ENCODE assay signal across 9 cellular contexts in genomic region chr6:128519132-128519930, GRCh38. TPM values are rescaled to one million over a fixed set of nuclear protein-coding genes. Genes with fewer than 3 reads are reported as not detected.
DNase-seq lines count a peak whose midpoint lies in the region; ATAC-seq and TF ChIP-seq lines count a peak whose summit lies in the region.
"Had no signal": no experiment of that assay in that cellular context is flagged by ENCODE, and none has a peak within 500 bp of the region (broad histone marks: within the 10 kb centered on the region; RNA-seq: fewer than 3 reads in every experiment).

No MANE protein-coding gene starts in this region.

- peaks cover 20 to 25% (median 21%) of the 10 kb centered on the region in 3 donors for H3K4me1 Mint-ChIP-seq in CD8-positive, alpha-beta memory T cell

- H2BK5ac ChIP-seq in neuronal stem cell (ENCODE audit: low read length), result no peak overlapping the region

- TF ChIP-seq EP300 in gastroesophageal sphincter (IDR thresholded peaks at IDR 0.05), result no peak

- TF ChIP-seq CTCF in gastroesophageal sphincter (IDR thresholded peaks at IDR 0.05), result peak in 2 of 4 experiments; percentile 33 to 49

- H3K4ac ChIP-seq in neuronal stem cell (ENCODE audit: low read length), result no peak overlapping the region

- 0 to 1% methylated on average over 9 to 15 of the region's 46 CpGs for WGBS in gastroesophageal sphincter (ENCODE audit: low coverage in 1 of 2), 2 donors
- WGBS in neuronal stem cell (ENCODE audit: extremely low coverage in 2 of 2, insufficient read length in 2 of 2, insufficient replicate concordance in 1 of 2), 2 donors, result no CpG with 5 or more reads among the region's 46 CpGs

- peak overlapping the region; percentile 90 for H2AFZ ChIP-seq in neuronal stem cell (ENCODE audit: low read length)

- no peak overlapping the region for H2BK15ac ChIP-seq in neuronal stem cell (ENCODE audit: low read length)

- no peak for TF ChIP-seq POLR2A in gastroesophageal sphincter (IDR thresholded peaks at IDR 0.05)

- peaks cover 0 to 10% (median 0%) of the 10 kb centered on the region in 3 donors for H3K36me3 Mint-ChIP-seq in CD8-positive, alpha-beta memory T cell

- H3K23ac ChIP-seq in neuronal stem cell (ENCODE audit: low read depth, low read length, poor library complexity), result peak overlapping the region; percentile 70

- CTCF ChIA-PET in CD8-positive, alpha-beta memory T cell (lab: Charles Lee), result interaction anchor here (1.4 kb wide), 2 partner anchors 10 to 664 kb away, joined by 3 to 6 read pairs; no protein-coding TSS in a partner anchor

- H3K14ac ChIP-seq in neuronal stem cell (ENCODE audit: low read length), result peak overlapping the region; percentile 9

- H2BK120ac ChIP-seq in neuronal stem cell (ENCODE audit: low read depth, low read length), result no peak overlapping the region

- DNase-seq in CD8-positive, alpha-beta memory T cell, result peak in 4 of 5 donors; percentile 1 to 44 (median 2)
- DNase-seq in NCI-H82 (lab: John Stamatoyannopoulos, UW) (peak; percentile 59), neuronal stem cell (ENCODE audit: low spot score) (peak; percentile 43), ureter (ENCODE audit: low spot score) (peak; percentile 68), NCI-H2029 (lab: John Stamatoyannopoulos, UW) (no peak)
- DNase-seq in activated gamma-delta T cell treated with anti-CD3 and anti-CD28 coated beads, Interleukin-2, amount 50 U/mL, for 16 hours (ENCODE audit: low read depth), result peak; percentile 1

- peaks cover 42% of the 10 kb centered on the region for H3K27me3 ChIP-seq in CD8-positive, alpha-beta memory T cell (ENCODE audit: insufficient read depth, low read length, poor library complexity, severe bottlenecking)
- H3K27me3 ChIP-seq in gastroesophageal sphincter, result no peaks in the 10 kb centered on the region
- no peaks in the 10 kb centered on the region for H3K27me3 ChIP-seq in neuronal stem cell (ENCODE audit: control insufficient read depth in 3 of 3, insufficient read depth in 3 of 3, low read depth in 1 of 3, low read length in 3 of 3)

- H3K36me3 ChIP-seq in CD8-positive, alpha-beta memory T cell (ENCODE audit: insufficient read depth, low read length), result no peaks in the 10 kb centered on the region
- no peaks in the 10 kb centered on the region for H3K36me3 ChIP-seq in gastroesophageal sphincter
- H3K36me3 ChIP-seq in neuronal stem cell (replicated peaks in 1 of 2; ENCODE audit: control insufficient read depth in 2 of 2, insufficient read depth in 2 of 2, low read length in 2 of 2), result no peaks in the 10 kb centered on the region

- peak overlapping the region; percentile 89 for H3K4me2 ChIP-seq in neuronal stem cell (ENCODE audit: insufficient read depth, low read length, poor library complexity, severe bottlenecking)

- no peak overlapping the region for H2BK12ac ChIP-seq in neuronal stem cell (ENCODE audit: low read length)

- no peaks in the 10 kb centered on the region for H3K9me3 Mint-ChIP-seq in CD8-positive, alpha-beta memory T cell

- peak overlapping the region; percentile 28 to 84 (median 70) for H3K27ac Mint-ChIP-seq in CD8-positive, alpha-beta memory T cell

- no peaks in the 10 kb centered on the region for H3K79me1 ChIP-seq in neuronal stem cell (ENCODE audit: low read depth, low read length)

- H3K27me3 Mint-ChIP-seq in CD8-positive, alpha-beta memory T cell, result peaks cover 39 to 87% of the 10 kb centered on the region in 2 donors

- H3K9ac ChIP-seq in neuronal stem cell (ENCODE audit: low read depth, low read length, poor library complexity), result peak overlapping the region; percentile 92

- no peak overlapping the region for H4K8ac ChIP-seq in neuronal stem cell (ENCODE audit: low read depth, low read length)

- no peak overlapping the region for H4K91ac ChIP-seq in neuronal stem cell (ENCODE audit: low read depth, low read length, poor library complexity)

- H3K9me3 ChIP-seq in CD8-positive, alpha-beta memory T cell (ENCODE audit: low read length), result no peaks in the 10 kb centered on the region
- H3K9me3 ChIP-seq in gastroesophageal sphincter (no peaks in the 10 kb centered on the region), neuronal stem cell (replicated peaks in 1 of 2; ENCODE audit: control insufficient read depth in 2 of 2, insufficient read depth in 1 of 2, low read depth in 1 of 2, low read length in 2 of 2) (no peaks in the 10 kb centered on the region)

- peak overlapping the region; percentile 81 for H3K4me3 ChIP-seq in CD8-positive, alpha-beta memory T cell (ENCODE audit: low read length)
- peak overlapping the region; percentile 78 to 89 for H3K4me3 ChIP-seq in gastroesophageal sphincter
- peak overlapping the region; percentile 79 to 96 for H3K4me3 ChIP-seq in neuronal stem cell (ENCODE audit: low read length in 2 of 2)
- H3K4me3 ChIP-seq: K562 had no signal

- peak overlapping the region; percentile 87 to 95 (median 90) for H3K4me3 Mint-ChIP-seq in CD8-positive, alpha-beta memory T cell

- POLR2A ChIA-PET in CD8-positive, alpha-beta memory T cell (lab: Charles Lee), result no interaction called here

- ATAC-seq in HG02571 (IDR thresholded peaks at IDR 0.05; ENCODE audit: unreplicated experiment) (peak; percentile 11), gastroesophageal sphincter (peak; percentile 16)

- peak overlapping the region; percentile 99 for H3K18ac ChIP-seq in neuronal stem cell (ENCODE audit: low read length)

- H2AK5ac ChIP-seq in neuronal stem cell (ENCODE audit: low read depth, low read length), result no peak overlapping the region

- H3K4me1 ChIP-seq in CD8-positive, alpha-beta memory T cell (ENCODE audit: insufficient read depth, low read length), result peaks cover 18% of the 10 kb centered on the region
- H3K4me1 ChIP-seq in gastroesophageal sphincter (peaks cover 0 to 52% (median 16%) of the 10 kb centered on the region in 3 donors), neuronal stem cell (ENCODE audit: control insufficient read depth in 2 of 2, insufficient read depth in 1 of 2, low read depth in 1 of 2, low read length in 2 of 2) (peaks cover 0 to 10% of the 10 kb centered on the region in 2 donors)

- no peak overlapping the region for H3K27ac ChIP-seq in CD8-positive, alpha-beta memory T cell (ENCODE audit: low read depth, low read length)
- H3K27ac ChIP-seq in gastroesophageal sphincter (peak overlapping the region; percentile 89 to 97 (median 96)), neuronal stem cell (replicated peaks; ENCODE audit: low read length) (peak overlapping the region; percentile 90)

RNA-seq across cellular contexts. Expression of gene PTPRK, which starts 1.1 kb away (rescaled TPM):
- total RNA-seq in CD8-positive, alpha-beta memory T cell, result 10 to 100 TPM; 21.3 to 23.0 TPM
- 0.74 TPM for polyA plus RNA-seq in CD8-positive, alpha-beta memory T cell
- total RNA-seq in gastroesophageal sphincter, result 10 to 100 TPM; 42.0 to 47.6 (median 45.8) TPM
- 17.7 TPM for polyA plus RNA-seq in neuronal stem cell (2013, experiment 1 of 2)
- polyA plus RNA-seq in neuronal stem cell (2013, experiment 2 of 2), result 16.8 TPM
- 107 TPM for total RNA-seq in ureter
- polyA plus RNA-seq: K562 had no signal
